ENCODE assay signal across 8 cellular contexts in genomic region chr18:79644006-79644665, GRCh38. TPM values are rescaled to one million over a fixed set of nuclear protein-coding genes. Genes with fewer than 3 reads are reported as not detected.
DNase-seq lines count a peak whose midpoint lies in the region; ATAC-seq and TF ChIP-seq lines count a peak whose summit lies in the region.

No MANE protein-coding gene starts in this region.

- H3K4me3 Mint-ChIP-seq in CD8-positive, alpha-beta T cell = no peak overlapping the region

- H3K9me3 Mint-ChIP-seq in CD8-positive, alpha-beta T cell = no peaks in the 10 kb centered on the region

- H3K4me1 ChIP-seq in CD8-positive, alpha-beta T cell (ENCODE audit: insufficient read depth, low read length) = peaks cover 12% of the 10 kb centered on the region
- H3K4me1 ChIP-seq in Panc1 (ENCODE audit: control insufficient read depth, insufficient read depth, low read length) (peaks cover 5% of the 10 kb centered on the region; the same call in 1 of the 2 replicates), osteoblast (ENCODE audit: insufficient read depth, low read length) (no peaks in the 10 kb centered on the region), tibial nerve (peaks cover 0 to 10% (median 3%) of the 10 kb centered on the region in 4 donors)

- peaks cover 15% of the 10 kb centered on the region for H3K27me3 Mint-ChIP-seq in CD8-positive, alpha-beta T cell (ENCODE audit: low read depth)

- no peaks in the 10 kb centered on the region for H3K9me3 ChIP-seq in CD8-positive, alpha-beta T cell (ENCODE audit: low read length)
- H3K9me3 ChIP-seq in Panc1 (ENCODE audit: control insufficient read depth, insufficient read depth, low read depth, low read length) = no peaks in the 10 kb centered on the region
- no peaks in the 10 kb centered on the region for H3K9me3 ChIP-seq in osteoblast (ENCODE audit: low read depth, low read length)
- no peaks in the 10 kb centered on the region for H3K9me3 ChIP-seq in tibial nerve

- no peak overlapping the region for H2AFZ ChIP-seq in osteoblast (ENCODE audit: low read length)

- TF ChIP-seq POLR2A in tibial nerve (IDR thresholded peaks at IDR 0.05) = no peak

- CTCF ChIA-PET in CD8-positive, alpha-beta T cell (lab: Charles Lee) = interaction anchor here (0.8 to 5.1 kb wide), 15 partner anchors 10 to 326 kb away, joined by 3 to 109 read pairs (median 4); no protein-coding TSS in a partner anchor
- CTCF ChIA-PET in Panc1 (lab: Charles Lee) = interaction anchor here (0.6 kb wide), 1 partner anchor 21 kb away, joined by 5 read pairs; no protein-coding TSS in a partner anchor

- WGBS in tibial nerve, 2 donors = 10% methylated on average over 22 of the region's 22 CpGs

- H3K4me3 ChIP-seq in CD8-positive, alpha-beta T cell (ENCODE audit: low read depth, low read length) = no peak overlapping the region
- H3K4me3 ChIP-seq in Panc1 (ENCODE audit: low read depth in 2 of 2, low read length in 2 of 2) (peak overlapping the region in 1 of 2 experiments; percentile 9; a peak in 1 of 4 replicates), fibroblast of villous mesenchyme (ENCODE audit: low read depth, low read length) (no peak overlapping the region), osteoblast (ENCODE audit: insufficient read depth, low read length) (no peak overlapping the region), tibial nerve (no peak overlapping the region)

- peak; percentile 41 to 80 (median 60) for DNase-seq in CD8-positive, alpha-beta T cell
- DNase-seq in HT1080 (ENCODE audit: low read depth) = peak; percentile 30
- peak; percentile 32 for DNase-seq in Panc1 (ENCODE audit: low read depth, low spot score)
- DNase-seq in activated T-helper 1 cell treated with Interleukin-2 at 50 U/mL for 16 hours (ENCODE audit: low read depth) = peak; percentile 51
- DNase-seq in fibroblast of villous mesenchyme (ENCODE audit: low read depth) = peak; percentile 56
- peak; percentile 98 for DNase-seq in osteoblast (ENCODE audit: insufficient read length, low spot score, missing footprints)
- peak in 1 of 2 donors; percentile 46 for DNase-seq in tibial nerve (ENCODE audit: low spot score in 2 of 2)

- peak in 1 of 2 donors; percentile 27 for TF ChIP-seq EP300 in tibial nerve (IDR thresholded peaks at IDR 0.05)

- no peaks in the 10 kb centered on the region for H3K36me3 ChIP-seq in CD8-positive, alpha-beta T cell (ENCODE audit: insufficient read depth, low read length)
- H3K36me3 ChIP-seq in Panc1 (ENCODE audit: control insufficient read depth, insufficient read depth, low read length) (no peaks in the 10 kb centered on the region), osteoblast (ENCODE audit: insufficient read depth, low read length) (no peaks in the 10 kb centered on the region), tibial nerve (no peaks in the 10 kb centered on the region)

- no peaks in the 10 kb centered on the region for H3K79me2 ChIP-seq in osteoblast (ENCODE audit: insufficient read depth, low read length)

- peaks cover 11% of the 10 kb centered on the region for H3K4me1 Mint-ChIP-seq in CD8-positive, alpha-beta T cell (ENCODE audit: low read depth)

- peak; percentile 85 for ATAC-seq in CD8-positive, alpha-beta T cell
- ATAC-seq in GM19463 (IDR thresholded peaks at IDR 0.05; ENCODE audit: unreplicated experiment) = peak; percentile 93
- peak; percentile 93 for ATAC-seq in Panc1

- H3K27ac Mint-ChIP-seq in CD8-positive, alpha-beta T cell = no peak overlapping the region

- no TSS peak for BruUV-seq in Panc1 (replicated peaks; lab: Mats Ljungman, UMichigan)

- no peak overlapping the region for H3K27ac ChIP-seq in CD8-positive, alpha-beta T cell (ENCODE audit: low read depth, low read length)
- H3K27ac ChIP-seq in Panc1 (ENCODE audit: low read length) (no peak overlapping the region), osteoblast (ENCODE audit: low read depth, low read length) (no peak overlapping the region), tibial nerve (no peak overlapping the region)

- H4K20me1 ChIP-seq in osteoblast (ENCODE audit: insufficient read depth, low read length) = no peaks in the 10 kb centered on the region

- H3K27me3 ChIP-seq in CD8-positive, alpha-beta T cell (ENCODE audit: insufficient read depth, low read length) = no peaks in the 10 kb centered on the region
- no peaks in the 10 kb centered on the region for H3K27me3 ChIP-seq in Panc1 (ENCODE audit: control insufficient read depth, insufficient read depth, low read length)
- peaks cover 5% of the 10 kb centered on the region for H3K27me3 ChIP-seq in osteoblast (ENCODE audit: insufficient read depth, low read length)
- H3K27me3 ChIP-seq in tibial nerve = no peaks in the 10 kb centered on the region

- in situ Hi-C loops in Panc1 (cut with HindIII; ENCODE audit: low pct_unique_long_range_greater_than_20kb, low sequenced_read_pairs) = no loop called here

- peak overlapping the region; percentile 24 for H3K4me2 ChIP-seq in osteoblast (ENCODE audit: insufficient read depth, low read length)

- POLR2A ChIA-PET in CD8-positive, alpha-beta T cell (lab: Charles Lee) = no interaction called here
- POLR2A ChIA-PET in Panc1 (lab: Charles Lee) = no interaction called here

- peak; percentile 97 for TF ChIP-seq CTCF in CD8-positive, alpha-beta T cell (IDR thresholded peaks at IDR 0.05)
- TF ChIP-seq CTCF in Panc1 (IDR thresholded peaks at IDR 0.05) = no peak
- peak; percentile 96 for TF ChIP-seq CTCF in fibroblast of villous mesenchyme (IDR thresholded peaks at IDR 0.05; ENCODE audit: insufficient read depth, low read depth, low read length)
- TF ChIP-seq CTCF in osteoblast (IDR thresholded peaks at IDR 0.05; ENCODE audit: extremely low read depth, low read depth, low read length) = peak; percentile 92
- peak; percentile 93 to 97 (median 94) for TF ChIP-seq CTCF in tibial nerve (IDR thresholded peaks at IDR 0.05)

- intact Hi-C loops in CD8-positive, alpha-beta T cell (cut with DNase I, micrococcal nuclease) = loop anchor here (1.0 to 10.0 kb wide), 3 partner anchors 116 to 769 kb away; no protein-coding TSS in a partner anchor
- intact Hi-C loops in Panc1 (cut with micrococcal nuclease; ENCODE audit: unreplicated experiment) = loop anchor here (1.0 to 2.0 kb wide), 2 partner anchors 115 to 264 kb away; no protein-coding TSS in a partner anchor

- no peaks in the 10 kb centered on the region for H3K36me3 Mint-ChIP-seq in CD8-positive, alpha-beta T cell

RNA-seq across cellular contexts. Expression of gene CTDP1, which starts 35.5 kb away (rescaled TPM):
- 100 to 1,000 TPM; 110 to 121 TPM for total RNA-seq in CD8-positive, alpha-beta T cell
- 26.9 and 27.0 TPM in 2 replicates for total RNA-seq in HT1080 (2014; rRNA removed; shearing (Covaris generic))
- 15.3 and 15.4 TPM in 2 replicates for polyA plus RNA-seq in HT1080 (2015; cell fraction: cytosol; rRNA removed)
- polyA plus RNA-seq in HT1080 (2015; cell fraction: nucleus; rRNA removed) = 22.9 and 26.4 TPM in 2 replicates
- total RNA-seq in Panc1 (2021; ENCODE audit: unreplicated experiment) (52.8 TPM), fibroblast of villous mesenchyme (20.7 and 21.3 TPM in 2 replicates), osteoblast (25.0 and 26.8 TPM in 2 replicates), tibial nerve (10 to 100 TPM; 18.1 to 40.5 (median 25.7) TPM)
- 59.4 TPM for polyA plus RNA-seq in Panc1 (2012; ENCODE audit: insufficient read length)
